Comparison of ENCODE assay signal across 1 cellular context in the genomic region with DNA sequence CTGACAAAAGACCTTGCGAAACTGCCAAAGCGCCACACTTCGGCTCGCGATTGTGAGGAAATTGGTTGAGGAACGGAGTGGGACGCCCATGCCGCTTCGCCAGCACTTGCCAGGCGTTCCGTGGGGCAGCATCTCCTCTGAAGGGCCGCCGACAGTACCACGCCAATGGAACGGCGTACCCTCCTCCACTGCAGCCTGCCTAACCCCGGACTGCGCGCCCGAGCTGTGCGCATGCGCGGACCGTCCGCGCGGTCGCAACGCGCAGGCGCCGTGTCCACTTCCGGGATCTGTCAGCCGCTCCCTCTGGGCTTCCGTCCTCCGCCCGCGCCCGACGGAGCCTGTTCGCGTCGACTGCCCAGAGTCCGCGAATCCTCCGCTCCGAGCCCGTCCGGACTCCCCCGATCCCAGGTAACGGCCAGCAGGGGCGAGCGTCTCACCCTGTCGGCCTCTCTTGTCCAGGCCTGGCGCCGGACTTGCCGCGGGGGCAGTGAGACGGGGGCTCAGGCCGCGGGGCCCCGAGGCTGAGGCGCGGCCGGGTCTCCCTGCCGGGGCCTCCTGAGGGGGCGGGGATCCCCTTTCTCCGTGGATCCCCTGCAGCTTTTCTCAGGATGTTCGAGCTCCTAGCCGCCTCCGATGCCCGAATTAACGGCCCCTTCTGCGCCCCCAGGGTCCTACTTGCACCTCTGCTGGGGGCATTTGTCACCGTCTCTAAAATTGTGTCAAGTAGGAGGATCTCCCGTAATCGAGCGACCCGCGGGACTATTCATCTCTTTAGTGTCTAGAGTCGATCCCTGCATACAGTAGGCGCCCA.
TF ChIP-seq lines count a peak whose summit lies in the region.

TSS of gene ARPC1A (plus strand) at position 302 of the 811 bp plus-strand sequence. CDS start 7,456 bp downstream, outside the sequence.

TF ChIP-seq in HEK293, 187 proteins besides CTCF, POLR2A, EP300 and RAD21 (continued from another document and continues in another):
- TF ChIP-seq PRDM2 (tag by site-specific recombination; IDR thresholded peaks at IDR 0.05; ENCODE audit: borderline replicate concordance) (no peak), ZBTB7A (tag by site-specific recombination; IDR thresholded peaks at IDR 0.05; ENCODE audit: low read depth) (no peak), KLF8 (tag by site-specific recombination; IDR thresholded peaks at IDR 0.05) (no peak), ZNF610 (tag by site-specific recombination; IDR thresholded peaks at IDR 0.05; ENCODE audit: borderline replicate concordance) (peak; percentile 99), ZNF76 (tag by site-specific recombination; IDR thresholded peaks at IDR 0.05; ENCODE audit: borderline replicate concordance, low read depth) (no peak; the same call in 1 of the 2 replicates), ZNF23 (tag by site-specific recombination; IDR thresholded peaks at IDR 0.05; ENCODE audit: borderline replicate concordance) (no peak), ZNF239 (tag by site-specific recombination; IDR thresholded peaks at IDR 0.05) (no peak), ZNF791 (tag by site-specific recombination; IDR thresholded peaks at IDR 0.05) (no peak), ZNF544 (tag by site-specific recombination; IDR thresholded peaks at IDR 0.05) (no peak), ZIC2 (tag by site-specific recombination; IDR thresholded peaks at IDR 0.05) (peak; percentile 55; the same call in 1 of the 2 replicates), ZSCAN30 (tag by site-specific recombination; IDR thresholded peaks at IDR 0.05) (no peak; the same call in 1 of the 2 replicates), KLF7 (tag by site-specific recombination; IDR thresholded peaks at IDR 0.05; ENCODE audit: borderline replicate concordance) (no peak), ZBTB49 (tag by site-specific recombination; IDR thresholded peaks at IDR 0.05; ENCODE audit: low read depth) (no peak), ZNF626 (tag by site-specific recombination; IDR thresholded peaks at IDR 0.05) (no peak), ZNF664 (tag by site-specific recombination; IDR thresholded peaks at IDR 0.05) (no peak), ZNF423 (tag by site-specific recombination; IDR thresholded peaks at IDR 0.05) (no peak), YY2 (tag by site-specific recombination; IDR thresholded peaks at IDR 0.05) (no peak), ZFP37 (tag by site-specific recombination; IDR thresholded peaks at IDR 0.05) (peak; percentile 83), ZNF580 (tag by site-specific recombination; IDR thresholded peaks at IDR 0.05) (no peak), HOXC10 (CRISPR knock-in tag; IDR thresholded peaks at IDR 0.05) (no peak), ZNF112 (tag by site-specific recombination; IDR thresholded peaks at IDR 0.05) (no peak), ZNF280D (tag by site-specific recombination; IDR thresholded peaks at IDR 0.05) (no peak), ZNF214 (tag by site-specific recombination; IDR thresholded peaks at IDR 0.05; ENCODE audit: borderline replicate concordance) (no peak), GFI1B (tag by site-specific recombination; IDR thresholded peaks at IDR 0.05) (no peak), ZNF473 (tag by site-specific recombination; IDR thresholded peaks at IDR 0.05) (no peak), ZNF843 (tag by site-specific recombination; IDR thresholded peaks at IDR 0.05) (peak; percentile 23; the same call in 1 of the 2 replicates), ZBTB21 (tag by site-specific recombination; IDR thresholded peaks at IDR 0.05) (no peak), ZNF548 (tag by site-specific recombination; IDR thresholded peaks at IDR 0.05) (no peak), ZNF501 (tag by site-specific recombination; IDR thresholded peaks at IDR 0.05) (peak; percentile 71; the same call in 1 of the 2 replicates), OVOL3 (tag by site-specific recombination; IDR thresholded peaks at IDR 0.05) (no peak), ZNF404 (tag by site-specific recombination; IDR thresholded peaks at IDR 0.05) (no peak), ZNF416 (tag by site-specific recombination; IDR thresholded peaks at IDR 0.05) (no peak), ZNF366 (tag by site-specific recombination; conservative IDR thresholded peaks at IDR 0.05) (no peak), GLI4 (tag by site-specific recombination; IDR thresholded peaks at IDR 0.05) (no peak), ZNF132 (tag by site-specific recombination; IDR thresholded peaks at IDR 0.05; ENCODE audit: borderline replicate concordance) (no peak), ZNF426 (tag by site-specific recombination; IDR thresholded peaks at IDR 0.05) (no peak), ZNF175 (tag by site-specific recombination; IDR thresholded peaks at IDR 0.05) (no peak)
- TF ChIP-seq, protein P1, sequence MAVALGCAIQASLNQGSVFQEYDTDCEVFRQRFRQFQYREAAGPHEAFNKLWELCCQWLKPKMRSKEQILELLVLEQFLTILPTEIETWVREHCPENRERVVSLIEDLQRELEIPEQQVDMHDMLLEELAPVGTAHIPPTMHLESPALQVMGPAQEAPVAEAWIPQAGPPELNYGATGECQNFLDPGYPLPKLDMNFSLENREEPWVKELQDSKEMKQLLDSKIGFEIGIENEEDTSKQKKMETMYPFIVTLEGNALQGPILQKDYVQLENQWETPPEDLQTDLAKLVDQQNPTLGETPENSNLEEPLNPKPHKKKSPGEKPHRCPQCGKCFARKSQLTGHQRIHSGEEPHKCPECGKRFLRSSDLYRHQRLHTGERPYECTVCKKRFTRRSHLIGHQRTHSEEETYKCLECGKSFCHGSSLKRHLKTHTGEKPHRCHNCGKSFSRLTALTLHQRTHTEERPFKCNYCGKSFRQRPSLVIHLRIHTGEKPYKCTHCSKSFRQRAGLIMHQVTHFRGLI (tag by site-specific recombination; IDR thresholded peaks at IDR 0.05): peak; percentile 82
- TF ChIP-seq, protein P2, sequence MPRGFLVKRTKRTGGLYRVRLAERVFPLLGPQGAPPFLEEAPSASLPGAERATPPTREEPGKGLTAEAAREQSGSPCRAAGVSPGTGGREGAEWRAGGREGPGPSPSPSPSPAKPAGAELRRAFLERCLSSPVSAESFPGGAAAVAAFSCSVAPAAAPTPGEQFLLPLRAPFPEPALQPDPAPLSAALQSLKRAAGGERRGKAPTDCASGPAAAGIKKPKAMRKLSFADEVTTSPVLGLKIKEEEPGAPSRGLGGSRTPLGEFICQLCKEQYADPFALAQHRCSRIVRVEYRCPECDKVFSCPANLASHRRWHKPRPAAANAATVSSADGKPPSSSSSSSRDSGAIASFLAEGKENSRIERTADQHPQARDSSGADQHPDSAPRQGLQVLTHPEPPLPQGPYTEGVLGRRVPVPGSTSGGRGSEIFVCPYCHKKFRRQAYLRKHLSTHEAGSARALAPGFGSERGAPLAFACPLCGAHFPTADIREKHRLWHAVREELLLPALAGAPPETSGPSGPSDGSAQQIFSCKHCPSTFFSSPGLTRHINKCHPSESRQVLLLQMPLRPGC (tag by site-specific recombination; IDR thresholded peaks at IDR 0.05): no peak; the same call in 1 of the 2 replicates
- TF ChIP-seq, protein P3, sequence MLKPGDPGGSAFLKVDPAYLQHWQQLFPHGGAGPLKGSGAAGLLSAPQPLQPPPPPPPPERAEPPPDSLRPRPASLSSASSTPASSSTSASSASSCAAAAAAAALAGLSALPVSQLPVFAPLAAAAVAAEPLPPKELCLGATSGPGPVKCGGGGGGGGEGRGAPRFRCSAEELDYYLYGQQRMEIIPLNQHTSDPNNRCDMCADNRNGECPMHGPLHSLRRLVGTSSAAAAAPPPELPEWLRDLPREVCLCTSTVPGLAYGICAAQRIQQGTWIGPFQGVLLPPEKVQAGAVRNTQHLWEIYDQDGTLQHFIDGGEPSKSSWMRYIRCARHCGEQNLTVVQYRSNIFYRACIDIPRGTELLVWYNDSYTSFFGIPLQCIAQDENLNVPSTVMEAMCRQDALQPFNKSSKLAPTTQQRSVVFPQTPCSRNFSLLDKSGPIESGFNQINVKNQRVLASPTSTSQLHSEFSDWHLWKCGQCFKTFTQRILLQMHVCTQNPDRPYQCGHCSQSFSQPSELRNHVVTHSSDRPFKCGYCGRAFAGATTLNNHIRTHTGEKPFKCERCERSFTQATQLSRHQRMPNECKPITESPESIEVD (tag by site-specific recombination; IDR thresholded peaks at IDR 0.05): no peak
- TF ChIP-seq, protein P4, sequence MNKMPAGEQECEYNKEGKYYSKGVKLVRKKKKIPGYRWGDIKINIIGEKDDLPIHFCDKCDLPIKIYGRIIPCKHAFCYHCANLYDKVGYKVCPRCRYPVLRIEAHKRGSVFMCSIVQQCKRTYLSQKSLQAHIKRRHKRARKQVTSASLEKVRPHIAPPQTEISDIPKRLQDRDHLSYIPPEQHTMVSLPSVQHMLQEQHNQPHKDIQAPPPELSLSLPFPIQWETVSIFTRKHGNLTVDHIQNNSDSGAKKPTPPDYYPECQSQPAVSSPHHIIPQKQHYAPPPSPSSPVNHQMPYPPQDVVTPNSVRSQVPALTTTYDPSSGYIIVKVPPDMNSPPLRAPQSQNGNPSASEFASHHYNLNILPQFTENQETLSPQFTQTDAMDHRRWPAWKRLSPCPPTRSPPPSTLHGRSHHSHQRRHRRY (tag by site-specific recombination; IDR thresholded peaks at IDR 0.05): no peak
